9 cellular contexts compared by ENCODE assay signal in the genomic region with DNA sequence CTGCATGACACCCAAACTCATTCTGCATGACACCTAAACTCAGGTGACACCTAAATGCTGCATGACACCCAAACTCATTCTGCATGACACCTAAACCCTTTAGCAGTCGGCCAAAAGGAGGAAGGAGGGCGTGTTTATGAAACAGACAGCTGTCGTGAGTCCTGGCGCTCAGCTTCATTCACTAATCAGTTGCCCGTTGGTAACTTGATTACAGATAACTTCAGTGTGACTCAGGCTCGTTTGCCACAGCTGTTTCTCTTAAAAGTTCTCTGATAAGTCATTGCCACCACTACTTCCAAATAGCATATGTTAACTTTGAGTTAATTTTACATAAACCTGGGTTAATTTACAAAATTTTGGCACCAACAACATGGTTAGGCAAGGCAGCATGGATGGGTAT. TPM values are rescaled to one million over a fixed set of nuclear protein-coding genes. Genes with fewer than 3 reads are reported as not detected.
A peak's percentile ranks its signal among the peaks of the same experiment; 100 is the strongest.
DNase-seq lines count a peak whose midpoint lies in the region; TF ChIP-seq lines count a peak whose summit lies in the region.
"Not testable (repeated sequence)": the region's sequence is repeated elsewhere in the genome, so short reads cannot be mapped to it uniquely, and the experiment has no call there.
"Had no signal": no experiment of that assay in that cellular context is flagged by ENCODE, and none has a peak within 500 bp of the region (broad histone marks: within the 10 kb centered on the region; RNA-seq: fewer than 3 reads in every experiment).

No MANE protein-coding gene starts in this region.

- not testable (repeated sequence) for H3K4me3 ChIP-seq in fibroblast of villous mesenchyme (ENCODE audit: low read depth, low read length); stomach

- intact Hi-C loops in stomach (cut with DNase I; ENCODE audit: low total_unique reads) = not testable (repeated sequence)

- H3K27ac ChIP-seq in VCaP (peak overlapping the region; percentile 74), stomach (peak overlapping the region in 4 of 5 donors; percentile 60 to 82 (median 79))

- H3K27me3 ChIP-seq in stomach = not testable (repeated sequence)

- TF ChIP-seq POLR2A in stomach (IDR thresholded peaks at IDR 0.05) = not testable (repeated sequence)

- TF ChIP-seq EP300 in stomach (IDR thresholded peaks at IDR 0.05) = not testable (repeated sequence)

- peaks cover 0 to 20% (median 12%) of the 10 kb centered on the region in 4 donors for H3K4me1 ChIP-seq in stomach

- not testable (repeated sequence) for H3K36me3 ChIP-seq in stomach

- H3K9me3 ChIP-seq in stomach = not testable (repeated sequence)

- not testable (repeated sequence) for TF ChIP-seq CTCF in VCaP (conservative IDR thresholded peaks at IDR 0.05); fibroblast of villous mesenchyme (IDR thresholded peaks at IDR 0.05; ENCODE audit: insufficient read depth, low read depth, low read length); stomach (IDR thresholded peaks at IDR 0.05)

- WGBS in stomach, 5 donors = 20 to 43% (median 30%) methylated on average over 6 of the region's 6 CpGs

- DNase-seq in COLO668 (lab: John Stamatoyannopoulos, UW; ENCODE audit: unreplicated experiment) (peak; percentile 33), HUDEP-2 (lab: John Stamatoyannopoulos, UW; ENCODE audit: unreplicated experiment in 76 of 76) (peak in 71 of 76 experiments; percentile 15 to 85 (median 60)), NCI-H2171 treated with DMSO at 0.1 percent for 48 hours (lab: John Stamatoyannopoulos, UW) (peak; percentile 53), RPMI7951 (ENCODE audit: low read depth) (peak; percentile 28), fibroblast of villous mesenchyme (ENCODE audit: low read depth) (peak; percentile 15), myocyte (ENCODE audit: low read depth) (peak; percentile 85), stomach (peak; percentile 48)

RNA-seq across cellular contexts. Expression of gene FANK1, which starts 16.9 kb away (rescaled TPM):
- 0.68 and 1.3 TPM in 2 replicates for total RNA-seq in RPMI7951 (2014; rRNA removed; shearing (Covaris generic))
- total RNA-seq in fibroblast of villous mesenchyme (2.9 and 3.0 TPM in 2 replicates), myocyte (1.4 and 2.5 TPM in 2 replicates), stomach (10 to 100 TPM in 1 of 5 donors, 1 to 10 TPM in 4; 1.6 to 13.3 (median 5.8) TPM)
- polyA plus RNA-seq in myocyte (2012) = 4.4 TPM
- 1 to 10 TPM; 5.4 to 8.4 (median 7.0) TPM for polyA plus RNA-seq in stomach
- polyA plus RNA-seq: CD14-positive monocyte had no signal

RNA-seq across cellular contexts. Expression of gene DHX32, which starts 32.2 kb away (rescaled TPM):
- 28.1 and 32.4 TPM in 2 replicates for total RNA-seq in RPMI7951 (2014; rRNA removed; shearing (Covaris generic))
- total RNA-seq in fibroblast of villous mesenchyme (40.3 and 48.8 TPM in 2 replicates), myocyte (51.7 and 62.3 TPM in 2 replicates), stomach (10 to 100 TPM; 24.5 to 70.1 (median 63.3) TPM)
- 22.2 TPM for polyA plus RNA-seq in myocyte (2012)
- polyA plus RNA-seq in stomach = 10 to 100 TPM; 23.7 to 40.0 (median 25.8) TPM

Comparison
In these comparisons a context has a peak if more than half of its experiments do, and no peak if none do; other contexts are left out.
1. DNase-seq: peak in every context shown above with its lines; median percentile 85 in myocyte; 60 in HUDEP-2; 53 in NCI-H2171 treated with DMSO at 0.1 percent for 48 hours; 48 in stomach; 33 in COLO668; 28 in RPMI7951; 15 in fibroblast of villous mesenchyme.